ENCODE assay signal across 2 cellular contexts in genomic region chr5:136155078-136155477, GRCh38.
TF ChIP-seq lines count a peak whose summit lies in the region.

No MANE protein-coding gene starts in this region.

TF ChIP-seq in A549, 52 proteins besides CTCF, POLR2A, EP300 and RAD21:
- TF ChIP-seq KDM1A (IDR thresholded peaks at IDR 0.05; ENCODE audit: low read depth) (no peak), HES2 (IDR thresholded peaks at IDR 0.05) (no peak), HOXA7 (CRISPR knock-in tag; IDR thresholded peaks at IDR 0.05) (no peak), POLR2AphosphoS2 (conservative IDR thresholded peaks at IDR 0.05; ENCODE audit: low read length) (no peak), RARB (CRISPR knock-in tag; IDR thresholded peaks at IDR 0.05) (no peak), MAFK (IDR thresholded peaks at IDR 0.05; ENCODE audit: partially characterized antibody) (peak; percentile 71), FOSL2 (IDR thresholded peaks at IDR 0.05) (no peak), FOSL2 (CRISPR knock-in tag; IDR thresholded peaks at IDR 0.05) (no peak), NR3C1 (IDR thresholded peaks at IDR 0.05) (no peak)

TF ChIP-seq in K562, 482 proteins besides CTCF, POLR2A, EP300 and RAD21:
- TF ChIP-seq ZBTB7A (IDR thresholded peaks at IDR 0.05; ENCODE audit: borderline replicate concordance, control insufficient read depth, low read depth, low read length): no peak
- peak; percentile 70 for TF ChIP-seq ZNF316 (IDR thresholded peaks at IDR 0.05)
- peak; percentile 33; the same call in 1 of the 2 replicates for TF ChIP-seq MAFK (IDR thresholded peaks at IDR 0.05; ENCODE audit: low read length)
- TF ChIP-seq C11orf30 (IDR thresholded peaks at IDR 0.05; ENCODE audit: low read depth): 0 out of 2 replicates have a peak, but pooled peaks have one; percentile 37
- peak; percentile 40; the same call in 1 of the 2 replicates for TF ChIP-seq MAFF (IDR thresholded peaks at IDR 0.05; ENCODE audit: low read length)
